Comparison of ENCODE assay signal across 10 cellular contexts in genomic region chr1:44239337-44239960, GRCh38. TPM values are rescaled to one million over a fixed set of nuclear protein-coding genes. Genes with fewer than 3 reads are reported as not detected.
DNase-seq lines count a peak whose midpoint lies in the region; ATAC-seq and TF ChIP-seq lines count a peak whose summit lies in the region.
"Had no signal": no experiment of that assay in that cellular context is flagged by ENCODE, and none has a peak within 500 bp of the region (broad histone marks: within the 10 kb centered on the region; RNA-seq: fewer than 3 reads in every experiment).

No MANE protein-coding gene starts in this region.

- 0 out of 2 replicates have a peak overlapping the region, but pooled peaks have one; percentile 4 for H3K27ac ChIP-seq in GM23248
- no peak overlapping the region; a peak in 1 of 4 replicates for H3K27ac ChIP-seq in SK-N-SH (ENCODE audit: low read depth in 2 of 2, low read length in 1 of 2)
- peak overlapping the region; percentile 75 to 93 (median 86) for H3K27ac ChIP-seq in sigmoid colon

- TF ChIP-seq CTCF in SK-N-SH (IDR thresholded peaks at IDR 0.05) = peak; percentile 27; the same call in 1 of the 2 replicates
- TF ChIP-seq CTCF in sigmoid colon (IDR thresholded peaks at IDR 0.05) = peak in 3 of 4 experiments; percentile 8 to 47 (median 36)

- no peak overlapping the region for H3K4me3 ChIP-seq in GM23248
- no peak overlapping the region for H3K4me3 ChIP-seq in SK-N-SH (ENCODE audit: low read depth in 2 of 2, low read length in 1 of 2)
- no peak overlapping the region for H3K4me3 ChIP-seq in sigmoid colon

- in situ Hi-C loops in GM23248 (cut with MboI) = no loop called here

- peak; percentile 52 for DNase-seq in GM23248
- DNase-seq in SK-N-SH = peak; percentile 51
- DNase-seq in Right ventricle myocardium superior = no peak
- peak; percentile 83 for DNase-seq in sigmoid colon
- DNase-seq in NCI-H2107 treated with DMSO at 0.1 percent for 48 hours (lab: John Stamatoyannopoulos, UW; ENCODE audit: unreplicated experiment) = no peak
- DNase-seq: activated CD4-positive, CD25-positive, alpha-beta regulatory T cell treated with anti-CD3 and anti-CD28 coated beads, Interleukin-2, amount 50 U/mL, for 72 hours; KG1 had no signal

- no peak overlapping the region for H2AFZ ChIP-seq in GM23248
- H2AFZ ChIP-seq in SK-N-SH (ENCODE audit: low read depth) = no peak overlapping the region

- CTCF ChIA-PET in SK-N-SH (lab: Yijun Ruan, JAX) = interaction anchor here (0.7 to 2.7 kb wide), 7 partner anchors 10 to 35 kb away, joined by 3 to 16 read pairs (median 4); partner anchors contain the start of gene DMAP1

- H3K9ac ChIP-seq in GM23248 (no peak overlapping the region), SK-N-SH (no peak overlapping the region)

- WGBS in GM23248 (ENCODE audit: low coverage in 1 of 2, low lambda C conversion rate in 2 of 2, missing lambda C conversion rate in 2 of 2), 2 experiments = 56 to 64% methylated on average over 5 to 7 of the region's 8 CpGs
- 84% methylated on average over 8 of the region's 8 CpGs for WGBS in SK-N-SH (ENCODE audit: low lambda C conversion rate)
- WGBS in sigmoid colon, 2 donors = 59 to 63% methylated on average over 8 of the region's 8 CpGs

- H3K9me2 ChIP-seq in GM23248 (ENCODE audit: insufficient read depth) = no peaks in the 10 kb centered on the region
- no peaks in the 10 kb centered on the region for H3K9me2 ChIP-seq in SK-N-SH

- H3K9me3 ChIP-seq in GM23248 (ENCODE audit: low read depth) (no peaks in the 10 kb centered on the region), SK-N-SH (no peaks in the 10 kb centered on the region), sigmoid colon (no peaks in the 10 kb centered on the region)

- ATAC-seq in Right ventricle myocardium superior (ENCODE audit: poor library complexity) (peak; percentile 40), GM21619 (IDR thresholded peaks at IDR 0.05; ENCODE audit: unreplicated experiment) (no peak), GM21447 (IDR thresholded peaks at IDR 0.05; ENCODE audit: unreplicated experiment) (no peak), HG03196 (IDR thresholded peaks at IDR 0.05; ENCODE audit: unreplicated experiment) (no peak)

- TF ChIP-seq RAD21 in SK-N-SH (IDR thresholded peaks at IDR 0.05; ENCODE audit: low read length) = no peak

- no peaks in the 10 kb centered on the region for H3K36me3 ChIP-seq in GM23248 (ENCODE audit: low read depth)
- no peaks in the 10 kb centered on the region for H3K36me3 ChIP-seq in SK-N-SH (replicated peaks in 1 of 2; ENCODE audit: control insufficient read depth in 1 of 2, insufficient read depth in 2 of 2, low read length in 1 of 2)
- H3K36me3 ChIP-seq in sigmoid colon = peaks cover 0 to 5% (median 0%) of the 10 kb centered on the region in 4 donors

- H3K27me3 ChIP-seq in GM23248 (replicated peaks; ENCODE audit: insufficient read depth) = no peaks in the 10 kb centered on the region
- no peaks in the 10 kb centered on the region for H3K27me3 ChIP-seq in SK-N-SH (ENCODE audit: insufficient read depth)
- H3K27me3 ChIP-seq in sigmoid colon = no peaks in the 10 kb centered on the region

- H3F3A ChIP-seq in GM23248 (ENCODE audit: insufficient read depth) (no peaks in the 10 kb centered on the region), SK-N-SH (replicated peaks; ENCODE audit: insufficient read depth) (no peaks in the 10 kb centered on the region)

- peak overlapping the region; percentile 4 for H3K4me2 ChIP-seq in GM23248 (ENCODE audit: unreplicated experiment)
- H3K4me2 ChIP-seq in SK-N-SH = no peak overlapping the region

- TF ChIP-seq POLR2A in sigmoid colon (IDR thresholded peaks at IDR 0.05) = no peak

- H3K79me2 ChIP-seq in GM23248 (ENCODE audit: insufficient read depth) (no peaks in the 10 kb centered on the region), SK-N-SH (ENCODE audit: insufficient read depth) (no peaks in the 10 kb centered on the region)

- intact Hi-C loops in Right ventricle myocardium superior (cut with DNase I) (no loop called here), sigmoid colon (cut with DNase I) (loop anchor here (2.0 kb wide), 1 partner anchor 27 kb away; the partner anchor contains the start of gene DMAP1)

- no peaks in the 10 kb centered on the region for H4K20me1 ChIP-seq in GM23248 (ENCODE audit: insufficient read depth)
- no peaks in the 10 kb centered on the region for H4K20me1 ChIP-seq in SK-N-SH (ENCODE audit: insufficient read depth)

- H3K4me1 ChIP-seq in GM23248 (ENCODE audit: insufficient read depth) = peaks cover 12% of the 10 kb centered on the region
- peaks cover 10 to 32% of the 10 kb centered on the region in 2 experiments; a peak in 3 of 4 replicates for H3K4me1 ChIP-seq in SK-N-SH (ENCODE audit: control insufficient read depth in 1 of 2, insufficient read depth in 2 of 2, low read depth in 1 of 2, low read length in 1 of 2)
- peaks cover 0 to 51% (median 45%) of the 10 kb centered on the region in 4 donors for H3K4me1 ChIP-seq in sigmoid colon

- TF ChIP-seq EP300 in SK-N-SH (IDR thresholded peaks at IDR 0.05; ENCODE audit: borderline replicate concordance in 1 of 2, low read depth in 1 of 2, low read length in 1 of 2) = no peak
- no peak for TF ChIP-seq EP300 in sigmoid colon (IDR thresholded peaks at IDR 0.05)

- POLR2A ChIA-PET in SK-N-SH (lab: Yijun Ruan, JAX) = no interaction called here

TF ChIP-seq in SK-N-SH, 30 proteins besides CTCF, POLR2A, EP300 and RAD21:
- no peak for TF ChIP-seq IRF3 (IDR thresholded peaks at IDR 0.05; ENCODE audit: low read depth, low read length)
- no peak for TF ChIP-seq SMC3 (IDR thresholded peaks at IDR 0.05; ENCODE audit: low read depth, low read length)
- TF ChIP-seq TEAD4 (IDR thresholded peaks at IDR 0.05; ENCODE audit: borderline replicate concordance, insufficient read depth) = no peak
- TF ChIP-seq TCF12 (IDR thresholded peaks at IDR 0.05) = no peak
- TF ChIP-seq NFIC (IDR thresholded peaks at IDR 0.05; ENCODE audit: borderline replicate concordance) = peak; percentile 68
- TF ChIP-seq GATA2 (CRISPR knock-in tag; IDR thresholded peaks at IDR 0.05) = no peak
- TF ChIP-seq RFX5 (IDR thresholded peaks at IDR 0.05; ENCODE audit: low read length) = no peak
- TF ChIP-seq FOXM1 (IDR thresholded peaks at IDR 0.05; ENCODE audit: low read depth) = no peak

RNA-seq across cellular contexts. Expression of gene DMAP1, which starts 26.2 kb away (rescaled TPM):
- total RNA-seq in GM23248 (2014; rRNA removed; shearing (Covaris generic)) = 9.6 and 16.0 TPM in 2 replicates
- polyA plus RNA-seq in GM23248 (2016; fragmentation: Nextera tagmentation; extraction: Ambion mirVana) (30.5 and 32.7 TPM in 2 replicates), SK-N-SH (2012; rRNA removed) (54.3 and 59.6 TPM in 2 replicates), sigmoid colon (10 to 100 TPM; 23.6 to 40.9 (median 27.6) TPM)
- 21.6 and 27.8 TPM in 2 replicates for polyA plus RNA-seq in SK-N-SH (2012; cell fraction: cytosol; rRNA removed)
- polyA plus RNA-seq in SK-N-SH (2012; cell fraction: nucleus; rRNA removed) = 187 and 249 TPM in 2 replicates
- total RNA-seq in Right ventricle myocardium superior (25.7 TPM), sigmoid colon (10 to 100 TPM; 32.3 to 67.0 (median 40.9) TPM)

Comparison
In these comparisons a context has a peak if more than half of its experiments do, and no peak if none do; other contexts are left out.
1. DNase-seq: peak in GM23248 (single experiment), SK-N-SH (single experiment) and sigmoid colon (single experiment); none in Right ventricle myocardium superior (single experiment) and NCI-H2107 treated with DMSO at 0.1 percent for 48 hours (single experiment).
2. H3K27ac ChIP-seq: peak in GM23248 (single experiment) and sigmoid colon (4 of 4); none in SK-N-SH (0 of 2).